In the genomic region with DNA sequence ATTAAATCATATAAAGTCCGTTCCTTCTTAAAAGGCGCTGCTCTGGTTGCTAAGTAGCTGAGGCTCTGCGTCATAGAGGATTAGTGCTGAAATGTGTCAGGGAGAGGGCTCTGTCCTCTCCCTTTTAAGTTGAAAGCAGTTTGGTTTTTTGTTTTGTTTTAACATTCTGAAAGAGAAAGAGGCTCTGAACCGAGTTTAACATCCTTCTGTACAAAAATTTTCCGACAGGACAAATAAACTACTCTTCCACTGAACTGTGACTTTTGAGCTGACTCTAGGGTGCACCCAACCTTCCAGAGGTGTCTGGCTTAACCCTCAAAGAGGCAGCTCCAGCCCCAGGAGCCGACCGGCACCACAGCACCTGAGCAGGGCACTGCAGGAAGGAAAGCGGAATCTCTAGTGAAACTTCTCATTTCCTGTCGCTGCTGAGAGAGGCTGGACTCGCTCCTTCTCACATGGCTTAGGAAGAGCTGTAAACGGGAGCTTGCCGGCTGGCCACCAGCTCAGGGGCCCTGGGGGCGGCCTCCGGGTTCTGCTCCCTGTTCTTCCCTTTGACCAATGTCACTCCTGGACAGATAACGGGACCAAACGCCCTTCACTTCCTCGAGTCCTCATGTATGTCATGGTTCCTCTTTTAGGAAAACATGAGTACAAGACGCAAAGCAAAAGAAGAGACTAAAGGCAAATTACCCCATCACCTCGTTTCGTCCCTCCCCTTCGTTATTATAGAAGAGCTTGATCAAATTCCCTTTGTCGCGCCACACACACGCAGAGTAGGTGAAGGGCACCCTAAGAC, we compare ENCODE assay signal across 7 cellular contexts. TPM values are rescaled to one million over a fixed set of nuclear protein-coding genes. Genes with fewer than 3 reads are reported as not detected.
A peak's percentile ranks its signal among the peaks of the same experiment; 100 is the strongest.
DNase-seq lines count a peak whose midpoint lies in the region; ATAC-seq and TF ChIP-seq lines count a peak whose summit lies in the region.

No MANE protein-coding gene starts in this region.

- peak; percentile 89 for ATAC-seq in GM18858 (IDR thresholded peaks at IDR 0.05; ENCODE audit: unreplicated experiment)
- peak; percentile 86 for ATAC-seq in HG02763 (IDR thresholded peaks at IDR 0.05; ENCODE audit: unreplicated experiment)

- no peak for TF ChIP-seq CTCF in left ventricle myocardium inferior (IDR thresholded peaks at IDR 0.05; ENCODE audit: borderline replicate concordance)
- TF ChIP-seq CTCF in retinal pigment epithelial cell (conservative IDR thresholded peaks at IDR 0.05; ENCODE audit: low read depth, low read length), result no peak

- H3K4me3 ChIP-seq in left ventricle myocardium inferior (peak overlapping the region; percentile 73), retinal pigment epithelial cell (ENCODE audit: low read length) (peak overlapping the region; percentile 58)

- H3K36me3 ChIP-seq in left ventricle myocardium inferior, result no peaks in the 10 kb centered on the region

- peaks cover 29% of the 10 kb centered on the region for H3K4me1 ChIP-seq in left ventricle myocardium inferior

- intact Hi-C loops in left ventricle myocardium inferior (cut with micrococcal nuclease), result loop anchor here (10.0 kb wide), 3 partner anchors 49 to 179 kb away; no protein-coding TSS in a partner anchor

- H3K9me3 ChIP-seq in left ventricle myocardium inferior (replicated peaks), result no peaks in the 10 kb centered on the region

- peak overlapping the region; percentile 83 for H3K27ac ChIP-seq in left ventricle myocardium inferior (replicated peaks)

- DNase-seq in NOMO-1 treated with dmso at 0.1 percent for 144 hours (lab: John Stamatoyannopoulos, UW; ENCODE audit: unreplicated experiment), result peak; percentile 45
- DNase-seq in activated naive CD4-positive, alpha-beta T cell treated with anti-CD3 and anti-CD28 coated beads, Interleukin-2, amount 50 U/mL, for 16 hours, result peak; percentile 48
- DNase-seq in left ventricle myocardium inferior, result peak; percentile 17
- peak; percentile 71 for DNase-seq in retinal pigment epithelial cell (ENCODE audit: low read depth)
- no peak for DNase-seq in globus pallidus (ENCODE audit: low spot score)

- peaks cover 43% of the 10 kb centered on the region for H3K27me3 ChIP-seq in left ventricle myocardium inferior (ENCODE audit: low read depth)

RNA-seq across cellular contexts. Expression of a gene that starts 1.2 kb away (rescaled TPM):
- total RNA-seq in left ventricle myocardium inferior, result 1.4 TPM
